In genomic region chr15:89695198-89695597, GRCh38 we compare ENCODE assay signal across 1 cellular context.
TF ChIP-seq lines count a peak whose summit lies in the region.

No MANE protein-coding gene starts in this region.

TF ChIP-seq in HepG2, 621 proteins besides CTCF, POLR2A, EP300 and RAD21:
- 0 out of 2 replicates have a peak, but pooled peaks have one; percentile 6 for TF ChIP-seq CEBPG (CRISPR knock-in tag; IDR thresholded peaks at IDR 0.05)
- no peak for TF ChIP-seq ZNF737 (CRISPR knock-in tag; IDR thresholded peaks at IDR 0.05; ENCODE audit: borderline replicate concordance)
- TF ChIP-seq CEBPB (IDR thresholded peaks at IDR 0.05; ENCODE audit: borderline replicate concordance, low read depth, low read length): 0 out of 2 replicates have a peak, but pooled peaks have one; percentile 10
- peak; percentile 72 for TF ChIP-seq HNF4A (CRISPR knock-in tag; IDR thresholded peaks at IDR 0.05)
- TF ChIP-seq ZNF724P (CRISPR knock-in tag; IDR thresholded peaks at IDR 0.05; ENCODE audit: borderline replicate concordance): no peak
